12 cellular contexts compared by ENCODE assay signal in genomic region chr15:73752817-73753214, GRCh38. TPM values are rescaled to one million over a fixed set of nuclear protein-coding genes. Genes with fewer than 3 reads are reported as not detected.
A peak's percentile ranks its signal among the peaks of the same experiment; 100 is the strongest.
DNase-seq lines count a peak whose midpoint lies in the region; ATAC-seq and TF ChIP-seq lines count a peak whose summit lies in the region.
"Had no signal": no experiment of that assay in that cellular context is flagged by ENCODE, and none has a peak within 500 bp of the region (broad histone marks: within the 10 kb centered on the region; RNA-seq: fewer than 3 reads in every experiment).

No MANE protein-coding gene starts in this region.

- peaks cover 8% of the 10 kb centered on the region for H3K27me3 Mint-ChIP-seq in neural progenitor cell (ENCODE audit: insufficient read depth, low read depth)
- peaks cover 35% of the 10 kb centered on the region for H3K27me3 Mint-ChIP-seq in activated T-helper 17 cell treated with anti-CD3 and anti-CD28 coated beads, Interleukin-2, amount 50 U/mL, for 72 hours

- POLR2A ChIA-PET in AG04449 (lab: Yijun Ruan, JAX), result no interaction called here

- peak overlapping the region; percentile 49 for H3K4me3 ChIP-seq in AG04449 (ENCODE audit: low read depth, low read length)
- H3K4me3 ChIP-seq in fibroblast of the aortic adventitia (ENCODE audit: low read depth, low read length), result peak overlapping the region; percentile 63
- H3K4me3 ChIP-seq in neural progenitor cell, result peak overlapping the region; percentile 71

- peak overlapping the region; percentile 97 for H2AFZ ChIP-seq in neural progenitor cell (replicated peaks)

- no peak overlapping the region for H3K4me3 Mint-ChIP-seq in neural progenitor cell
- H3K4me3 Mint-ChIP-seq in activated T-helper 17 cell treated with anti-CD3 and anti-CD28 coated beads, Interleukin-2, amount 50 U/mL, for 72 hours, result no peak overlapping the region

- H3K27ac ChIP-seq in neural progenitor cell, result no peak overlapping the region

- peaks cover 42% of the 10 kb centered on the region for H3K4me1 Mint-ChIP-seq in neural progenitor cell
- no peaks in the 10 kb centered on the region for H3K4me1 Mint-ChIP-seq in activated T-helper 17 cell treated with anti-CD3 and anti-CD28 coated beads, Interleukin-2, amount 50 U/mL, for 72 hours

- H3K27ac Mint-ChIP-seq in neural progenitor cell, result no peak overlapping the region
- H3K27ac Mint-ChIP-seq in activated T-helper 17 cell treated with anti-CD3 and anti-CD28 coated beads, Interleukin-2, amount 50 U/mL, for 72 hours, result no peak overlapping the region

- H3K9ac ChIP-seq in neural progenitor cell, result no peak overlapping the region

- peak overlapping the region; percentile 100 for H3K4me2 ChIP-seq in neural progenitor cell

- H3K36me3 Mint-ChIP-seq in neural progenitor cell, result no peaks in the 10 kb centered on the region
- no peaks in the 10 kb centered on the region for H3K36me3 Mint-ChIP-seq in activated T-helper 17 cell treated with anti-CD3 and anti-CD28 coated beads, Interleukin-2, amount 50 U/mL, for 72 hours (ENCODE audit: low read depth)

- TF ChIP-seq CTCF in AG04449 (IDR thresholded peaks at IDR 0.05; ENCODE audit: insufficient read depth, low read length, missing control alignments) (no peak), fibroblast of the aortic adventitia (IDR thresholded peaks at IDR 0.05; ENCODE audit: insufficient read depth, low read length) (no peak), neural progenitor cell (IDR thresholded peaks at IDR 0.05) (no peak)

- no peaks in the 10 kb centered on the region for H3K9me3 Mint-ChIP-seq in neural progenitor cell
- H3K9me3 Mint-ChIP-seq in activated T-helper 17 cell treated with anti-CD3 and anti-CD28 coated beads, Interleukin-2, amount 50 U/mL, for 72 hours, result no peaks in the 10 kb centered on the region

- H4K20me1 ChIP-seq in neural progenitor cell (ENCODE audit: low read depth), result peaks cover 12% of the 10 kb centered on the region

- DNase-seq in AG04449 (ENCODE audit: low read depth, low spot score) (no peak), NCI-H69 (lab: John Stamatoyannopoulos, UW) (peak; percentile 28), fibroblast of the aortic adventitia (ENCODE audit: low read depth) (no peak), neural progenitor cell (ENCODE audit: low spot score) (peak; percentile 77), NCI-H226 (no peak), UCSD-AML1 (lab: John Stamatoyannopoulos, UW; ENCODE audit: unreplicated experiment) (no peak), T-helper 1 cell (no peak)
- DNase-seq: erythroblast; NCI-H1105 treated with DMSO at 0.1 percent for 48 hours; stimulated activated CD4-positive, alpha-beta T cell treated with anti-CD3 and anti-CD28 coated beads, Interleukin-4, amount 100 ng/mL, for 1 hour had no signal

- peaks cover 46% of the 10 kb centered on the region for H3K27me3 ChIP-seq in neural progenitor cell

- CTCF ChIA-PET in AG04449 (lab: Yijun Ruan, JAX), result interaction anchor here (1.1 to 1.5 kb wide), 4 partner anchors 32 to 1440 kb away, joined by 3 read pairs; no protein-coding TSS in a partner anchor

- H3K4me1 ChIP-seq in neural progenitor cell, result peaks cover 28% of the 10 kb centered on the region

- no peaks in the 10 kb centered on the region for H3K36me3 ChIP-seq in neural progenitor cell

- no peaks in the 10 kb centered on the region for H3K79me2 ChIP-seq in neural progenitor cell (ENCODE audit: low read depth)

- ATAC-seq in activated T-helper 17 cell treated with anti-CD3 and anti-CD28 coated beads, Interleukin-2, amount 50 U/mL, for 72 hours (replicated peaks), result no peak

- H3K9me3 ChIP-seq in neural progenitor cell (ENCODE audit: low read depth), result no peaks in the 10 kb centered on the region

- H3F3A ChIP-seq in neural progenitor cell (ENCODE audit: low read depth), result peaks cover 21% of the 10 kb centered on the region

RNA-seq across cellular contexts. Expression of gene INSYN1, which starts 0.3 kb away (rescaled TPM):
- total RNA-seq in fibroblast of the aortic adventitia (ENCODE audit: low replicate concordance) (1.2 and 5.5 TPM in 2 replicates), neural progenitor cell (ENCODE audit: low replicate concordance) (0.17 and 1.1 TPM in 2 replicates)
- not detected for total RNA-seq in activated T-helper 17 cell treated with anti-CD3 and anti-CD28 coated beads, Interleukin-2, amount 50 U/mL, for 72 hours
- total RNA-seq: activated CD8-positive, alpha-beta memory T cell treated with anti-CD3 and anti-CD28 coated beads for 36 hours had no signal

Comparison
In these comparisons a context has a peak if more than half of its experiments do, and no peak if none do; other contexts are left out.
1. DNase-seq: peak in NCI-H69 (single experiment) and neural progenitor cell (single experiment); none in AG04449 (single experiment), fibroblast of the aortic adventitia (single experiment), NCI-H226 (single experiment), UCSD-AML1 (single experiment) and T-helper 1 cell (0 of 5).
2. Peak in every context shown above with its lines, with median percentiles within 50 percentile points of each other: H3K4me3 ChIP-seq.